In genomic region chr3:183265713-183266417, GRCh38 we compare ENCODE assay signal across 1 cellular context.
TF ChIP-seq lines count a peak whose summit lies in the region.

No MANE protein-coding gene starts in this region.

TF ChIP-seq in HEK293, 187 proteins besides CTCF, POLR2A, EP300 and RAD21 (continued from another document):
- TF ChIP-seq SCRT1 (tag by site-specific recombination; IDR thresholded peaks at IDR 0.05; ENCODE audit: borderline replicate concordance): peak; percentile 47; the same call in 1 of the 2 replicates
- TF ChIP-seq ZNF292 (tag by site-specific recombination; IDR thresholded peaks at IDR 0.05; ENCODE audit: borderline replicate concordance, low read depth): no peak
- no peak for TF ChIP-seq SP2 (tag by site-specific recombination; IDR thresholded peaks at IDR 0.05)
- TF ChIP-seq ZNF670 (tag by site-specific recombination; IDR thresholded peaks at IDR 0.05; ENCODE audit: low read depth): no peak
- peak; percentile 82 for TF ChIP-seq OSR2 (tag by site-specific recombination; IDR thresholded peaks at IDR 0.05)
- no peak for TF ChIP-seq ZNF555 (tag by site-specific recombination; conservative IDR thresholded peaks at IDR 0.05)
- TF ChIP-seq PRDM6 (tag by site-specific recombination; IDR thresholded peaks at IDR 0.05): peak; percentile 57
